Comparison of ENCODE assay signal across 10 cellular contexts in the genomic region with DNA sequence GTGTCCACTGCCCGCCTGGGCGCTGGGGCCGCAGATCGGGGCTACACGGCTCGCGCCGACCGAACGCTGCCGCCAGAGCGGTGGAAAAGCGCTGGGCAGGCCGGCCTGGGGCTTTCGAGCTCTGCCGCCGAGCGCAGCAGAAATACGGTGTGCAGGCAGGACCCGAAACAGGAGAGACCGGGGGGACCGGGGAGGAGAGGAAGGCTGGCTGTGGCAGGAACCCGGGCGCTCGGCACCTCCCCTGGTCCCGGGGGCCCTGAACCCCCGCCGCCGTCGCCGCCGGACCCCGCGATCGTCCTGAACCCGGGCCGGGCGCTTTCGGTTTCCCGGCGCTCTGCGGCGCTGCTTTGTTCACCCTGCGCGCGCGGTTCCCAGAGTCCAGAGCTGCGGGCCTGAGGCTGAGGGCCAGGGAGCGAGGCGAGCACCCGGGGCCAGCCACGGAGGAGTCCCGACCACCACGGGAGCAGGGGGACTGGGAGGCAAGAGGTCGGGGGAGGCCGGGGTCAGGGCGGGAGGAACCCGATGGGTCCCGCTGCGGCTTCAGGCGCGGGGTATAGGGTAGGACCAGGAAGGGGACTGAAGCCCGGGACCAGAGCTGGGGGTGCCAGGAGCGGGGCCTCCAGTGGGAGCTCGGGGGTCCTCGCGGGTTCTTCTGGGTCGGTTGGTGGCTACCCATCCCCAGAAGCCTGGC. TPM values are rescaled to one million over a fixed set of nuclear protein-coding genes. Genes with fewer than 3 reads are reported as not detected.
DNase-seq lines count a peak whose midpoint lies in the region; ATAC-seq, FAIRE-seq and TF ChIP-seq lines count a peak whose summit lies in the region.
"Had no signal": no experiment of that assay in that cellular context is flagged by ENCODE, and none has a peak within 500 bp of the region (broad histone marks: within the 10 kb centered on the region; RNA-seq: fewer than 3 reads in every experiment).

No MANE protein-coding gene starts in this region.

- peaks cover 24% of the 10 kb centered on the region for H3K23me2 ChIP-seq in H9 (ENCODE audit: insufficient read length, low read depth, low read length, poor library complexity, severe bottlenecking)

- H3K27me3 Mint-ChIP-seq in H9 (ENCODE audit: low read depth) = peaks cover 96% of the 10 kb centered on the region

- H3K4me1 Mint-ChIP-seq in H9 = peaks cover 31 to 46% of the 10 kb centered on the region in 2 experiments

- POLR2A ChIA-PET in A673 (lab: Charles Lee; ENCODE audit: low non-redundant PET) = no interaction called here

- H4K8ac ChIP-seq in H9 (replicated peaks; ENCODE audit: insufficient read length, low read depth, low read length) = no peak overlapping the region

- H3K9ac ChIP-seq in H9 (ENCODE audit: extremely low read depth, insufficient read length, low read length) (no peak overlapping the region), mammary epithelial cell (ENCODE audit: insufficient read depth, low read length) (peak overlapping the region; percentile 61)

- H2BK12ac ChIP-seq in H9 (ENCODE audit: insufficient read length, low read depth, low read length) = no peak overlapping the region

- no peak overlapping the region for H4K5ac ChIP-seq in H9 (ENCODE audit: insufficient read length, low read depth, low read length)

- peak; percentile 45 for DNase-seq in H9
- DNase-seq in mammary epithelial cell = peak; percentile 68
- peak; percentile 26 for DNase-seq in iris pigment epithelial cell (ENCODE audit: low read depth)
- DNase-seq in spleen = peak; percentile 59
- no peak for DNase-seq in A673 (ENCODE audit: low spot score)
- no peak for DNase-seq in frontal cortex (ENCODE audit: low spot score in 2 of 2)
- no peak for DNase-seq in activated naive CD4-positive, alpha-beta T cell treated with anti-CD3 and anti-CD28 coated beads, Interleukin-2, amount 50 U/mL, for 16 hours
- DNase-seq: stimulated activated CD4-positive, alpha-beta T cell treated with anti-CD3 and anti-CD28 coated beads, Interleukin-12 subunit alpha, Interleukin-12 subunit beta, amount 100 ng/mL, for 4 hours had no signal

- H3K4me3 ChIP-seq in mammary epithelial cell (replicated peaks in 1 of 3; ENCODE audit: insufficient read depth in 1 of 3, low read depth in 2 of 3, low read length in 3 of 3) = peak overlapping the region; percentile 58 to 64 (median 64)
- peak overlapping the region; percentile 25 to 68 (median 36) for H3K4me3 ChIP-seq in spleen
- no peak overlapping the region for H3K4me3 ChIP-seq in A673 (ENCODE audit: low read depth, low read length, poor library complexity, severe bottlenecking)

- H2AFZ ChIP-seq in H9 (ENCODE audit: low read length) (no peak overlapping the region), mammary epithelial cell (ENCODE audit: low read depth, low read length) (peak overlapping the region; percentile 87)

- CTCF ChIA-PET in mammary epithelial cell (lab: Charles Lee; ENCODE audit: low non-redundant PET) (no interaction called here), A673 (lab: Charles Lee) (no interaction called here)

- peaks cover 0 to 20% (median 14%) of the 10 kb centered on the region in 3 experiments; a peak in 4 of 7 replicates for H3K36me3 Mint-ChIP-seq in H9 (ENCODE audit: insufficient read depth in 1 of 3, low read depth in 3 of 3)

- TF ChIP-seq POLR2A in spleen (IDR thresholded peaks at IDR 0.05) = no peak

- BruUV-seq in mammary epithelial cell (replicated peaks; lab: Mats Ljungman, UMichigan) (no TSS peak), A673 (replicated peaks; lab: Mats Ljungman, UMichigan) (no TSS peak)

- H3K4me2 ChIP-seq in H9 (ENCODE audit: insufficient read depth, insufficient read length, low read length) (peak overlapping the region; percentile 35), mammary epithelial cell (ENCODE audit: insufficient read depth, low read depth, low read length) (peak overlapping the region; percentile 94)

- FAIRE-seq in frontal cortex (lab: Jason Lieb, UNC) = no peak
- FAIRE-seq: colon had no signal

- H3K27ac ChIP-seq in H9 (ENCODE audit: insufficient read length, low read depth, low read length) (no peak overlapping the region), mammary epithelial cell (ENCODE audit: insufficient read depth, low read depth, low read length) (peak overlapping the region; percentile 49), spleen (no peak overlapping the region), A673 (ENCODE audit: low read depth, low read length, poor library complexity, severe bottlenecking) (no peak overlapping the region)

- no peaks in the 10 kb centered on the region for H4K20me1 ChIP-seq in H9 (ENCODE audit: control insufficient read depth, insufficient read depth, insufficient read length)
- H4K20me1 ChIP-seq in mammary epithelial cell (ENCODE audit: insufficient read depth, low read length) = no peaks in the 10 kb centered on the region

- no peak overlapping the region for H3K4ac ChIP-seq in H9 (ENCODE audit: low read depth, low read length)

- no peak overlapping the region for H4K91ac ChIP-seq in H9 (ENCODE audit: insufficient read length, low read depth, low read length)

- intact Hi-C loops in mammary epithelial cell (cut with micrococcal nuclease) = loop anchor here (2.0 to 5.0 kb wide), 2 partner anchors 762 to 977 kb away; no protein-coding TSS in a partner anchor
- intact Hi-C loops in spleen (cut with DNase I; ENCODE audit: low total_unique reads) = no loop called here
- intact Hi-C loops in A673 (cut with micrococcal nuclease; ENCODE audit: unreplicated experiment) = no loop called here

- no peak overlapping the region for H3T11ph ChIP-seq in H9 (ENCODE audit: low read length)

- no peak overlapping the region for H2AK5ac ChIP-seq in H9 (ENCODE audit: insufficient read length, low read length)

- H3K79me2 ChIP-seq in H9 (ENCODE audit: insufficient read depth, low read length) (no peaks in the 10 kb centered on the region), mammary epithelial cell (ENCODE audit: insufficient read depth, low read length) (peaks cover 50% of the 10 kb centered on the region)

- no peak overlapping the region for H3K56ac ChIP-seq in H9 (ENCODE audit: insufficient read length, low read depth, low read length)

- WGBS in H9 (ENCODE audit: extremely low coverage, insufficient read length, low lambda C conversion rate) = no CpG with 5 or more reads among the region's 68 CpGs
- WGBS in mammary epithelial cell (ENCODE audit: low coverage, missing lambda C conversion rate) = no CpG with 5 or more reads among the region's 68 CpGs
- 0 to 7% (median 3%) methylated on average over 3 to 68 of the region's 68 CpGs for WGBS in spleen, 5 donors

- dilution Hi-C loops in mammary epithelial cell (cut with HindIII; ENCODE audit: low sequenced_read_pairs) = loop anchor here (5.0 to 10.0 kb wide), 2 partner anchors 575 to 868 kb away; no protein-coding TSS in a partner anchor

- no peak overlapping the region for H2BK5ac ChIP-seq in H9 (ENCODE audit: insufficient read length, low read length)

- in situ Hi-C loops in mammary epithelial cell (cut with MboI; ENCODE audit: low sequenced_read_pairs in 2 of 2) = no loop called here

- H3K9me3 ChIP-seq in H9 (ENCODE audit: control insufficient read depth, low read depth, low read length) = no peaks in the 10 kb centered on the region
- no peaks in the 10 kb centered on the region for H3K9me3 ChIP-seq in mammary epithelial cell (replicated peaks; ENCODE audit: insufficient read depth, low read length)
- peaks cover 0 to 9% (median 0%) of the 10 kb centered on the region in 8 donors for H3K9me3 ChIP-seq in spleen
- peaks cover 15% of the 10 kb centered on the region for H3K9me3 ChIP-seq in A673 (ENCODE audit: low read depth, low read length, poor library complexity, severe bottlenecking)

- H3K23ac ChIP-seq in H9 (ENCODE audit: insufficient read length, low read depth, low read length) = no peak overlapping the region

- H3K27me3 ChIP-seq in H9 (ENCODE audit: insufficient read depth, low read length) (peaks cover 57% of the 10 kb centered on the region), mammary epithelial cell (ENCODE audit: insufficient read depth, low read length) (no peaks in the 10 kb centered on the region), spleen (replicated peaks in 1 of 7) (peaks cover 9 to 89% (median 69%) of the 10 kb centered on the region in 7 donors), A673 (replicated peaks; ENCODE audit: insufficient read depth, low read depth, low read length, poor library complexity) (no peaks in the 10 kb centered on the region)

- H3K4me1 ChIP-seq in H9 (ENCODE audit: insufficient read depth, low read length) (no peaks in the 10 kb centered on the region; the same call in 1 of the 2 replicates), mammary epithelial cell (ENCODE audit: insufficient read depth, low read length) (peaks cover 30% of the 10 kb centered on the region), spleen (peaks cover 0 to 23% (median 13%) of the 10 kb centered on the region in 6 donors), A673 (ENCODE audit: insufficient read depth, low read length, poor library complexity, severe bottlenecking) (no peaks in the 10 kb centered on the region)

- no peak overlapping the region for H3K27ac Mint-ChIP-seq in H9

- peak overlapping the region; percentile 57 to 73; a peak in 4 of 5 replicates for H3K4me3 Mint-ChIP-seq in H9

- TF ChIP-seq CTCF in H9 (conservative IDR thresholded peaks at IDR 0.05) (no peak), mammary epithelial cell (conservative IDR thresholded peaks at IDR 0.05 in 1 of 2, IDR thresholded peaks at IDR 0.05 in 1 of 2; ENCODE audit: extremely low read depth in 1 of 2, insufficient read depth in 1 of 2, low read depth in 1 of 2, low read length in 2 of 2) (no peak), spleen (IDR thresholded peaks at IDR 0.05 in 8 of 11, conservative IDR thresholded peaks at IDR 0.05 in 3 of 11) (no peak), A673 (conservative IDR thresholded peaks at IDR 0.05; ENCODE audit: low read depth, low read length) (no peak)

- no peak overlapping the region for H2BK15ac ChIP-seq in H9 (ENCODE audit: low read depth, low read length)

- H3K18ac ChIP-seq in H9 (ENCODE audit: insufficient read length, low read depth, low read length) = peak overlapping the region; percentile 59

- no peaks in the 10 kb centered on the region for H3K79me1 ChIP-seq in H9 (ENCODE audit: insufficient read depth, low read depth, low read length, poor library complexity, severe bottlenecking)

- peaks cover 4% of the 10 kb centered on the region for H3K36me3 ChIP-seq in mammary epithelial cell (ENCODE audit: insufficient read depth, low read length)
- H3K36me3 ChIP-seq in spleen = no peaks in the 10 kb centered on the region
- H3K36me3 ChIP-seq in A673 (ENCODE audit: insufficient read depth, low read length, poor library complexity, severe bottlenecking) = no peaks in the 10 kb centered on the region

- no peak overlapping the region for H2BK120ac ChIP-seq in H9 (ENCODE audit: low read depth, low read length, poor library complexity, severe bottlenecking)

- ATAC-seq in HG03520 (IDR thresholded peaks at IDR 0.05; ENCODE audit: unreplicated experiment) = no peak

- H2BK20ac ChIP-seq in H9 (ENCODE audit: low read depth, low read length, poor library complexity, severe bottlenecking) = no peak overlapping the region

- peak overlapping the region; percentile 80 for H3K14ac ChIP-seq in H9 (ENCODE audit: insufficient read depth, low read length)

- no peaks in the 10 kb centered on the region for H3K9me3 Mint-ChIP-seq in H9

RNA-seq across cellular contexts. Expression of gene IRX2, which starts 12.0 kb away (rescaled TPM):
- total RNA-seq in H9 (2021) (91.6 and 94.4 TPM in 2 replicates), mammary epithelial cell (10 to 100 TPM; 41.5 to 69.0 TPM), spleen (under 1 TPM in 2 of 7 donors, not detected in 5; 0.13 to 0.26 TPM), A673 (2021) (not detected in 2 replicates), frontal cortex (under 0.01 TPM)
- polyA plus RNA-seq in mammary epithelial cell (18.4 TPM), spleen (under 1 TPM in 1 of 3 donors, not detected in 2; 0.03 TPM)
- 4.8 TPM for polyA minus RNA-seq in mammary epithelial cell

Comparison
In these comparisons a context has a peak if more than half of its experiments do, and no peak if none do; other contexts are left out.
1. DNase-seq: peak in H9 (single experiment), mammary epithelial cell (single experiment), iris pigment epithelial cell (single experiment) and spleen (single experiment); none in A673 (single experiment), frontal cortex (0 of 2) and activated naive CD4-positive, alpha-beta T cell treated with anti-CD3 and anti-CD28 coated beads, Interleukin-2, amount 50 U/mL, for 16 hours (single experiment).
2. RNA of gene IRX2, which starts 12.0 kb away (total RNA-seq): 91.6 to 94.4 TPM in H9 and 41.5 to 69.0 TPM in mammary epithelial cell; 0.13 to 0.26 TPM in spleen, not detected in A673 and under 0.01 TPM in frontal cortex (single experiment); every median in the first group is over 10 times any median in the second.